Comparison of ENCODE assay signal across 27 cellular contexts in the genomic region with DNA sequence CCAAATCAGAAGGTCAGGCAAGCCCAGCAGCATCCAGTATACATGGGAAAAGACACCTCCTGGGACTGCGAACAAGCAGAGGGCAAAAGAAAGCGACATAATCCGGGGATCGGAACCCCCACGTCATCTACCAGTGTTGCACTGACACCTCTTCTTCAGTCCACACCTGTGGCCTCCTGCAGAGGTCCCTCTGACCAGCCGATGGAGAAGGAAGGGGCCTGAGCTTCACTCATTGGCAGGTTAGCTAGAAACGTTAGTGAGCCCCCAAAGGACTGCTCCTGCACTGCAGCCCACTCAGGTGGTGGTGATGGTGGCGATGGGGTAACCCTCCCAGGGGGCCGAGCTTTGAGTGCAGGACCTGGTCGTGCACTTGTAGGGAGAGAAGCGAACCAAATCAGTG. TPM values are rescaled to one million over a fixed set of nuclear protein-coding genes. Genes with fewer than 3 reads are reported as not detected.
"Had no signal": no experiment of that assay in that cellular context is flagged by ENCODE, and none has a peak within 500 bp of the region (broad histone marks: within the 10 kb centered on the region; RNA-seq: fewer than 3 reads in every experiment).

No MANE protein-coding gene starts in this region.

- H3K9me3 Mint-ChIP-seq: memory B cell; natural killer cell; stimulated activated naive B cell treated with anti-CD40 and anti-IgM and Interleukin-4, amounts not matched to agents 10 μg/mL and 1 μg/mL and 100 μg/mL, for 72 hours; stimulated activated naive CD8-positive, alpha-beta T cell treated with anti-CD3 and anti-CD28 coated beads, Interleukin-15, Interleukin-2, amounts not matched to agents 100 ng/mL and 50 ng/mL, for 24 hours had no signal

- H3K36me3 ChIP-seq: esophagus muscularis mucosa, gastroesophageal sphincter, heart right ventricle, lower lobe of right lung, ovary, transverse colon, upper lobe of right lung, uterus had no signal

- H3K9me3 ChIP-seq: gastroesophageal sphincter, heart right ventricle, lower lobe of right lung, ovary, psoas muscle, transverse colon, upper lobe of right lung, uterus had no signal

- H3K36me3 Mint-ChIP-seq: memory B cell; natural killer cell; stimulated activated naive B cell treated with anti-CD40 and anti-IgM and Interleukin-4, amounts not matched to agents 10 μg/mL and 1 μg/mL and 100 μg/mL, for 72 hours had no signal

- H3K4me1 Mint-ChIP-seq: memory B cell; natural killer cell; stimulated activated naive B cell treated with anti-CD40 and anti-IgM and Interleukin-4, amounts not matched to agents 10 μg/mL and 1 μg/mL and 100 μg/mL, for 72 hours had no signal

- H3K4me3 ChIP-seq: esophagus muscularis mucosa, gastroesophageal sphincter, heart right ventricle, lower lobe of right lung, ovary, psoas muscle, skin epidermis, transverse colon, upper lobe of right lung, uterus had no signal

- H3K4me3 Mint-ChIP-seq: memory B cell; natural killer cell; stimulated activated naive B cell treated with anti-CD40 and anti-IgM and Interleukin-4, amounts not matched to agents 10 μg/mL and 1 μg/mL and 100 μg/mL, for 72 hours; stimulated activated naive CD8-positive, alpha-beta T cell treated with anti-CD3 and anti-CD28 coated beads, Interleukin-15, Interleukin-2, amounts not matched to agents 100 ng/mL and 50 ng/mL, for 24 hours had no signal

- H3K27ac Mint-ChIP-seq: memory B cell; natural killer cell; stimulated activated naive B cell treated with anti-CD40 and anti-IgM and Interleukin-4, amounts not matched to agents 10 μg/mL and 1 μg/mL and 100 μg/mL, for 72 hours; stimulated activated naive CD8-positive, alpha-beta T cell treated with anti-CD3 and anti-CD28 coated beads, Interleukin-15, Interleukin-2, amounts not matched to agents 100 ng/mL and 50 ng/mL, for 24 hours had no signal

- H3K27me3 ChIP-seq: ovary, transverse colon, upper lobe of right lung had no signal

- ATAC-seq: foreskin keratinocyte; gastroesophageal sphincter; heart right ventricle; left ventricle myocardium superior; lower lobe of right lung; natural killer cell; psoas muscle; right cardiac atrium; stimulated activated naive B cell treated with anti-CD40 and anti-IgM and Interleukin-4, amounts not matched to agents 10 μg/mL and 1 μg/mL and 100 μg/mL, for 72 hours; upper lobe of right lung had no signal

- H3K27ac ChIP-seq: esophagus muscularis mucosa, foreskin keratinocyte, gastroesophageal sphincter, heart right ventricle, lower lobe of right lung, ovary, psoas muscle, skin epidermis, transverse colon, upper lobe of right lung, uterus had no signal

- H3K4me1 ChIP-seq: esophagus muscularis mucosa, foreskin keratinocyte, gastroesophageal sphincter, heart right ventricle, lower lobe of right lung, psoas muscle, transverse colon, upper lobe of right lung, uterus had no signal

- DNase-seq: dermis blood vessel endothelial cell; effector memory CD4-positive, alpha-beta T cell; foreskin keratinocyte; heart right ventricle; hippocampal formation; left ventricle myocardium superior; lower lobe of right lung; natural killer cell; right cardiac atrium; stimulated activated CD4-positive, alpha-beta T cell treated with anti-CD3 and anti-CD28 coated beads, Interleukin-15, amount 100 ng/mL, for 24 hours; stimulated activated CD4-positive, alpha-beta T cell treated with anti-CD3 and anti-CD28 coated beads, Interleukin-2, amount 100 ng/mL, for 48 hours; stimulated activated naive B cell treated with anti-CD40 and anti-IgM and Interleukin-4, amounts not matched to agents 10 μg/mL and 1 μg/mL and 100 μg/mL, for 72 hours; transverse colon; upper lobe of right lung; uterus had no signal

RNA-seq across cellular contexts. Expression of a gene that starts 22.1 kb away (rescaled TPM):
- total RNA-seq: dermis blood vessel endothelial cell, endothelial cell of umbilical vein, fibroblast of lung, psoas muscle, renal cortical epithelial cell had no signal
- polyA plus RNA-seq: endothelial cell of umbilical vein, fibroblast of lung, neural cell had no signal

RNA-seq across cellular contexts. Expression of a gene that starts 53.5 kb away (rescaled TPM):
- total RNA-seq: dermis blood vessel endothelial cell, endothelial cell of umbilical vein, epithelial cell of proximal tubule, foreskin keratinocyte had no signal
- polyA plus RNA-seq: endothelial cell of umbilical vein, fibroblast of lung, foreskin keratinocyte, neural cell had no signal

RNA-seq across cellular contexts. Expression of a gene that starts 53.6 kb away (rescaled TPM):
- total RNA-seq: dermis blood vessel endothelial cell, endothelial cell of umbilical vein, epithelial cell of proximal tubule, foreskin keratinocyte, renal cortical epithelial cell had no signal
- polyA plus RNA-seq: endothelial cell of umbilical vein, fibroblast of lung, foreskin keratinocyte, neural cell had no signal
